In genomic region chrX:52934704-52935468, GRCh38 we compare ENCODE assay signal across 8 cellular contexts. TPM values are rescaled to one million over a fixed set of nuclear protein-coding genes. Genes with fewer than 3 reads are reported as not detected.
DNase-seq lines count a peak whose midpoint lies in the region; ATAC-seq, FAIRE-seq and TF ChIP-seq lines count a peak whose summit lies in the region.

No MANE protein-coding gene starts in this region.

- peak overlapping the region; percentile 92 for H3K4me3 ChIP-seq in adipocyte (ENCODE audit: low read length)
- H3K4me3 ChIP-seq in upper lobe of right lung = peak overlapping the region; percentile 59

- no peaks in the 10 kb centered on the region for H3K27me3 ChIP-seq in adipocyte (replicated peaks; ENCODE audit: control insufficient read depth, insufficient read depth, low read length)
- no peaks in the 10 kb centered on the region for H3K27me3 ChIP-seq in upper lobe of right lung

- no peak for FAIRE-seq in GM12892 (lab: Jason Lieb, UNC)

- ATAC-seq in HG02840 (IDR thresholded peaks at IDR 0.05; ENCODE audit: low FRiP score, unreplicated experiment) = peak; percentile 93
- ATAC-seq in upper lobe of right lung = peak; percentile 97

- peak overlapping the region; percentile 94 for H3K27ac ChIP-seq in upper lobe of right lung

- H3K4me1 ChIP-seq in adipocyte (ENCODE audit: control insufficient read depth, insufficient read depth, low read length) = peaks cover 10% of the 10 kb centered on the region
- H3K4me1 ChIP-seq in upper lobe of right lung = no peaks in the 10 kb centered on the region

- H3K36me3 ChIP-seq in adipocyte (ENCODE audit: control insufficient read depth, insufficient read depth, low read length, severe bottlenecking) = no peaks in the 10 kb centered on the region
- no peaks in the 10 kb centered on the region for H3K36me3 ChIP-seq in upper lobe of right lung

- no peaks in the 10 kb centered on the region for H3K9me3 ChIP-seq in adipocyte (ENCODE audit: control insufficient read depth, low read length)
- H3K9me3 ChIP-seq in upper lobe of right lung = no peaks in the 10 kb centered on the region

- peak; percentile 69; the same call in 1 of the 2 replicates for TF ChIP-seq POLR2A in GM12892 (IDR thresholded peaks at IDR 0.05; ENCODE audit: low read depth, low read length)

- H3K9ac ChIP-seq in adipocyte (ENCODE audit: low read length) = peak overlapping the region; percentile 92

- peak; percentile 71 for TF ChIP-seq CTCF in upper lobe of right lung (IDR thresholded peaks at IDR 0.05)

- intact Hi-C loops in cardiac septum (cut with DNase I) (no loop called here), posterior vena cava (cut with DNase I) (no loop called here), upper lobe of right lung (cut with DNase I) (no loop called here)

- DNase-seq in GM12892 (ENCODE audit: insufficient read length) (peak; percentile 83), NCI-H1417 treated with DMSO at 0.1 percent for 48 hours (lab: John Stamatoyannopoulos, UW) (peak; percentile 92), SW 1271 (lab: John Stamatoyannopoulos, UW) (peak; percentile 29 to 71), adipocyte (ENCODE audit: low read depth) (peak; percentile 97), cardiac septum (ENCODE audit: low spot score) (peak; percentile 97), posterior vena cava (ENCODE audit: low spot score) (peak; percentile 99), upper lobe of right lung (peak; percentile 95)

RNA-seq across cellular contexts. Expression of gene FAM156A, which starts 23.4 kb away (rescaled TPM):
- polyA plus RNA-seq in GM12892 (2012; ENCODE audit: missing spikeins) = 22.9 TPM
- total RNA-seq in cardiac septum (9.4 TPM), posterior vena cava (10 to 100 TPM; 10.8 to 17.5 TPM), upper lobe of right lung (23.3 TPM)

RNA-seq across cellular contexts. Expression of gene FAM156B, which starts 37.8 kb away (rescaled TPM):
- 9.5 TPM for polyA plus RNA-seq in GM12892 (2012; ENCODE audit: missing spikeins)
- total RNA-seq in cardiac septum (6.4 TPM), posterior vena cava (10 to 100 TPM in 1 of 2 donors, 1 to 10 TPM in 1; 7.9 to 14.2 TPM), upper lobe of right lung (11.9 TPM)

Comparison
In these comparisons a context has a peak if more than half of its experiments do, and no peak if none do; other contexts are left out.
1. Peak in every context shown above with its lines: DNase-seq, ATAC-seq, H3K4me3 ChIP-seq and H3K27ac ChIP-seq.